In genomic region chr7:142153400-142153799, GRCh38 we compare ENCODE assay signal across 10 cellular contexts. TPM values are rescaled to one million over a fixed set of nuclear protein-coding genes. Genes with fewer than 3 reads are reported as not detected.
A peak's percentile ranks its signal among the peaks of the same experiment; 100 is the strongest.
DNase-seq lines count a peak whose midpoint lies in the region; ATAC-seq, FAIRE-seq and TF ChIP-seq lines count a peak whose summit lies in the region.
"Had no signal": no experiment of that assay in that cellular context is flagged by ENCODE, and none has a peak within 500 bp of the region (broad histone marks: within the 10 kb centered on the region; RNA-seq: fewer than 3 reads in every experiment).

No MANE protein-coding gene starts in this region.

- intact Hi-C loops in pancreas (cut with DNase I) (no loop called here), spleen (cut with DNase I; ENCODE audit: low total_unique reads) (no loop called here)

- ATAC-seq in GM18867 (IDR thresholded peaks at IDR 0.05; ENCODE audit: unreplicated experiment), result peak; percentile 72
- ATAC-seq in pancreas, result peak in 3 of 4 donors; percentile 84 to 88 (median 87)

- H3K4me1 ChIP-seq in pancreas (peaks cover 0 to 6% (median 3%) of the 10 kb centered on the region in 3 donors), spleen (no peaks in the 10 kb centered on the region)

- no peak overlapping the region for H3K4me3 ChIP-seq in astrocyte of the cerebellum (ENCODE audit: low read depth, low read length)
- H3K4me3 ChIP-seq in pancreas, result no peak overlapping the region
- H3K4me3 ChIP-seq in spleen, result no peak overlapping the region

- WGBS in pancreas, 2 donors, result 68 to 73% methylated on average over 4 of the region's 4 CpGs
- 74 to 86% (median 81%) methylated on average over 4 of the region's 4 CpGs for WGBS in spleen, 5 donors

- in situ Hi-C loops in astrocyte of the cerebellum (cut with HindIII; ENCODE audit: low sequenced_read_pairs), result no loop called here

- H3K9me3 ChIP-seq in pancreas, result no peaks in the 10 kb centered on the region
- H3K9me3 ChIP-seq in spleen, result no peaks in the 10 kb centered on the region

- no peak for TF ChIP-seq POLR2A in spleen (IDR thresholded peaks at IDR 0.05)

- no peaks in the 10 kb centered on the region for H3K27me3 ChIP-seq in pancreas
- no peaks in the 10 kb centered on the region for H3K27me3 ChIP-seq in spleen (replicated peaks in 1 of 7)

- TF ChIP-seq CTCF in astrocyte of the cerebellum (IDR thresholded peaks at IDR 0.05; ENCODE audit: low read depth, low read length, missing control alignments) (peak; percentile 73), pancreas (IDR thresholded peaks at IDR 0.05) (peak in 3 of 4 donors; percentile 15 to 39 (median 36)), spleen (IDR thresholded peaks at IDR 0.05 in 8 of 11, conservative IDR thresholded peaks at IDR 0.05 in 3 of 11) (peak in 1 of 11 experiments; percentile 12)

- H3K27ac ChIP-seq in pancreas, result no peak overlapping the region
- H3K27ac ChIP-seq in spleen, result no peak overlapping the region

- H3K36me3 ChIP-seq in pancreas (peaks cover 0 to 7% (median 0%) of the 10 kb centered on the region in 3 donors), spleen (no peaks in the 10 kb centered on the region)

- FAIRE-seq in pancreas (lab: Jason Lieb, UNC), result no peak
- FAIRE-seq: endometrium had no signal

- DNase-seq in Kasumi-1 (lab: John Stamatoyannopoulos, UW) (peak; percentile 48 to 55), astrocyte of the cerebellum (ENCODE audit: low read depth) (no peak), pancreas (peak in 2 of 6 donors; percentile 19 to 20), AG20443 (ENCODE audit: low spot score) (no peak), NCI-H1105 (lab: John Stamatoyannopoulos, UW) (no peak), spleen (no peak), HK-2 (ENCODE audit: unreplicated experiment) (no peak)

RNA-seq across cellular contexts. Expression of gene MGAM2, which starts 41.9 kb away (rescaled TPM):
- 10 to 100 TPM in 2 of 6 donors, 1 to 10 TPM in 4; 8.9 to 28.3 (median 9.7) TPM for total RNA-seq in pancreas
- 1 to 10 TPM; 1.3 to 4.1 TPM for polyA plus RNA-seq in pancreas
- total RNA-seq in spleen, result 10 to 100 TPM in 2 of 7 donors, 1 to 10 TPM in 5; 1.4 to 12.1 (median 3.6) TPM
- polyA plus RNA-seq in spleen, result under 1 TPM; 0.03 to 0.09 (median 0.03) TPM
- polyA plus RNA-seq: IgD-negative memory B cell had no signal

Comparison
In these comparisons a context has a peak if more than half of its experiments do, and no peak if none do; other contexts are left out.
1. DNase-seq: peak in Kasumi-1 (2 of 2); none in astrocyte of the cerebellum (single experiment), AG20443 (single experiment), NCI-H1105 (single experiment), spleen (single experiment) and HK-2 (single experiment).